Comparison of ENCODE assay signal across 13 cellular contexts in genomic region chr19:17339088-17339741, GRCh38.
DNase-seq lines count a peak whose midpoint lies in the region; ATAC-seq and TF ChIP-seq lines count a peak whose summit lies in the region.
"Had no signal": no experiment of that assay in that cellular context is flagged by ENCODE, and none has a peak within 500 bp of the region (broad histone marks: within the 10 kb centered on the region; RNA-seq: fewer than 3 reads in every experiment).

No MANE protein-coding gene starts in this region.

- H3K27ac ChIP-seq in WERI-Rb-1 = no peak overlapping the region
- H3K27ac ChIP-seq: thoracic aorta had no signal

- DNase-seq in DMS 273 (lab: John Stamatoyannopoulos, UW; ENCODE audit: unreplicated experiment) = peak; percentile 31
- DNase-seq in DMS 273 treated with DMSO at 0.1 percent for 48 hours (lab: John Stamatoyannopoulos, UW) = no peak
- peak; percentile 48 for DNase-seq in WERI-Rb-1
- DNase-seq in effector CD8-positive, alpha-beta T cell (lab: John Stamatoyannopoulos, UW) = peak; percentile 16
- DNase-seq in stimulated activated CD4-positive, alpha-beta T cell treated with anti-CD3 and anti-CD28 coated beads, Interleukin-4, amount 100 ng/mL, for 1 hour = peak; percentile 62
- DNase-seq in activated gamma-delta T cell (lab: John Stamatoyannopoulos, UW) = no peak
- no peak for DNase-seq in OCI-M1 (lab: John Stamatoyannopoulos, UW)
- DNase-seq: 8988T; effector CD4-positive, alpha-beta T cell; NCI-H748 treated with DMSO at 0.1 percent for 48 hours had no signal

- TF ChIP-seq CTCF in WERI-Rb-1 (IDR thresholded peaks at IDR 0.05; ENCODE audit: low read depth, low read length) = no peak

- H3K36me3 ChIP-seq in WERI-Rb-1 = peaks cover 26% of the 10 kb centered on the region

- no peak overlapping the region for H3K4me3 ChIP-seq in WERI-Rb-1 (ENCODE audit: low read depth, low read length)

- no peaks in the 10 kb centered on the region for H3K9me3 ChIP-seq in WERI-Rb-1 (ENCODE audit: severe bottlenecking)
- H3K9me3 ChIP-seq: thoracic aorta had no signal

- ATAC-seq in GM18520 (IDR thresholded peaks at IDR 0.05; ENCODE audit: unreplicated experiment) = no peak
- ATAC-seq: sciatic nerve had no signal

- no peaks in the 10 kb centered on the region for H3K27me3 ChIP-seq in WERI-Rb-1 (ENCODE audit: insufficient read depth, low read depth, severe bottlenecking)

Comparison
In these comparisons a context has a peak if more than half of its experiments do, and no peak if none do; other contexts are left out.
1. DNase-seq: peak in DMS 273 (single experiment), WERI-Rb-1 (single experiment), effector CD8-positive, alpha-beta T cell (single experiment) and stimulated activated CD4-positive, alpha-beta T cell treated with anti-CD3 and anti-CD28 coated beads, Interleukin-4, amount 100 ng/mL, for 1 hour (single experiment); none in DMS 273 treated with DMSO at 0.1 percent for 48 hours (single experiment), activated gamma-delta T cell (single experiment) and OCI-M1 (single experiment).